ENCODE assay signal across 27 cellular contexts in genomic region chr4:70956570-70957210, GRCh38.
"Had no signal": no experiment of that assay in that cellular context is flagged by ENCODE, and none has a peak within 500 bp of the region (broad histone marks: within the 10 kb centered on the region; RNA-seq: fewer than 3 reads in every experiment).

No MANE protein-coding gene starts in this region.

- H3K4me2 ChIP-seq: smooth muscle cell had no signal

- FAIRE-seq: keratinocyte, pancreas had no signal

- ATAC-seq: effector memory CD8-positive, alpha-beta T cell; gastroesophageal sphincter; left cardiac atrium; left ventricle myocardium superior; pancreas had no signal

- H3K4me3 Mint-ChIP-seq: activated naive CD4-positive, alpha-beta T cell treated with anti-CD3 and anti-CD28 coated beads, Interleukin-2, amount 10 ng/mL, durations not matched to agents 7 days and 5 days; activated naive CD8-positive, alpha-beta T cell treated with anti-CD3 and anti-CD28 coated beads, Interleukin-2, amount 10 ng/mL, durations not matched to agents 7 days and 5 days; brain; effector memory CD8-positive, alpha-beta T cell; nephron had no signal

- H3K27me3 Mint-ChIP-seq: activated naive CD4-positive, alpha-beta T cell treated with anti-CD3 and anti-CD28 coated beads, Interleukin-2, amount 10 ng/mL, durations not matched to agents 7 days and 5 days; activated naive CD8-positive, alpha-beta T cell treated with anti-CD3 and anti-CD28 coated beads, Interleukin-2, amount 10 ng/mL, durations not matched to agents 7 days and 5 days; brain; effector memory CD8-positive, alpha-beta T cell had no signal

- DNase-seq: activated CD4-positive, alpha-beta T cell treated with anti-CD3 and anti-CD28 coated beads for 1 hour; activated CD4-positive, alpha-beta T cell treated with anti-CD3 and anti-CD28 coated beads, Interleukin-2, amount 50 U/mL, for 1 hour; activated CD8-positive, alpha-beta memory T cell treated with anti-CD3 and anti-CD28 coated beads for 24 hours; activated gamma-delta T cell; activated naive CD4-positive, alpha-beta T cell treated with anti-CD3 and anti-CD28 coated beads, Interleukin-2, amount 10 ng/mL, durations not matched to agents 7 days and 5 days; activated naive CD8-positive, alpha-beta T cell treated with anti-CD3 and anti-CD28 coated beads, Interleukin-2, amount 10 ng/mL, durations not matched to agents 7 days and 5 days; effector memory CD8-positive, alpha-beta T cell; erythroblast; head of caudate nucleus; hippocampal formation; left cardiac atrium; left ventricle myocardium superior; pancreas; retina; stimulated activated CD4-positive, alpha-beta T cell treated with anti-CD3 and anti-CD28 coated beads, Interleukin-1b, Interleukin-23, amount 100 ng/mL, for 48 hours; stimulated activated naive CD4-positive, alpha-beta T cell; T-helper 2 cell had no signal

- H3K4me3 ChIP-seq: ascending aorta, coronary artery, pancreas, prostate gland, smooth muscle cell, suprapubic skin, tibial nerve had no signal

- H3K27ac ChIP-seq: ascending aorta, coronary artery, gastroesophageal sphincter, pancreas, prostate gland, suprapubic skin, tibial nerve had no signal

- H3K4me1 ChIP-seq: pancreas, prostate gland, suprapubic skin had no signal

- H3K27ac Mint-ChIP-seq: activated naive CD4-positive, alpha-beta T cell treated with anti-CD3 and anti-CD28 coated beads, Interleukin-2, amount 10 ng/mL, durations not matched to agents 7 days and 5 days; activated naive CD8-positive, alpha-beta T cell treated with anti-CD3 and anti-CD28 coated beads, Interleukin-2, amount 10 ng/mL, durations not matched to agents 7 days and 5 days had no signal

- H3K27me3 ChIP-seq: ascending aorta, gastroesophageal sphincter, pancreas, suprapubic skin, tibial nerve had no signal

- H3K4me1 Mint-ChIP-seq: activated naive CD4-positive, alpha-beta T cell treated with anti-CD3 and anti-CD28 coated beads, Interleukin-2, amount 10 ng/mL, durations not matched to agents 7 days and 5 days; nephron had no signal

- H3K9me3 Mint-ChIP-seq: activated naive CD4-positive, alpha-beta T cell treated with anti-CD3 and anti-CD28 coated beads, Interleukin-2, amount 10 ng/mL, durations not matched to agents 7 days and 5 days; activated naive CD8-positive, alpha-beta T cell treated with anti-CD3 and anti-CD28 coated beads, Interleukin-2, amount 10 ng/mL, durations not matched to agents 7 days and 5 days; brain; effector memory CD8-positive, alpha-beta T cell; nephron had no signal

- H3K36me3 Mint-ChIP-seq: activated naive CD4-positive, alpha-beta T cell treated with anti-CD3 and anti-CD28 coated beads, Interleukin-2, amount 10 ng/mL, durations not matched to agents 7 days and 5 days had no signal

- H3K9me3 ChIP-seq: ascending aorta, gastroesophageal sphincter, pancreas, prostate gland, suprapubic skin, tibial nerve had no signal

- H3K36me3 ChIP-seq: prostate gland had no signal
